In genomic region chr4:114272226-114272625, GRCh38 we compare ENCODE assay signal across 13 cellular contexts.
DNase-seq lines count a peak whose midpoint lies in the region; ATAC-seq and TF ChIP-seq lines count a peak whose summit lies in the region.
"Had no signal": no experiment of that assay in that cellular context is flagged by ENCODE, and none has a peak within 500 bp of the region (broad histone marks: within the 10 kb centered on the region; RNA-seq: fewer than 3 reads in every experiment).

No MANE protein-coding gene starts in this region.

- no peak for TF ChIP-seq CTCF in AG09319 (IDR thresholded peaks at IDR 0.05; ENCODE audit: low read depth, low read length)
- no peak for TF ChIP-seq CTCF in cardiac fibroblast (IDR thresholded peaks at IDR 0.05; ENCODE audit: low read depth, low read length)

- DNase-seq in AG09319 (ENCODE audit: extremely low read depth, low read depth): peak; percentile 91
- peak; percentile 92 for DNase-seq in M059J (ENCODE audit: low read depth)
- peak; percentile 80 to 98 for DNase-seq in cardiac fibroblast (ENCODE audit: low read depth in 2 of 2)
- peak; percentile 93 for DNase-seq in kidney tubule cell (ENCODE audit: low spot score)
- no peak for DNase-seq in NCI-H1694 (lab: John Stamatoyannopoulos, UW)
- DNase-seq in SHP77 (lab: John Stamatoyannopoulos, UW): no peak
- no peak for DNase-seq in cerebellum (ENCODE audit: low spot score)
- DNase-seq: activated T-cell treated with anti-CD3 and anti-CD28 coated beads for 4 hours, Caco-2, cerebellar nuclear complex, H9, posterior cingulate gyrus had no signal

- H3K4me3 ChIP-seq in cardiac fibroblast (replicated peaks in 1 of 2; ENCODE audit: low read depth in 2 of 2, low read length in 2 of 2): no peak overlapping the region

- no peak for ATAC-seq in GM18858 (IDR thresholded peaks at IDR 0.05; ENCODE audit: unreplicated experiment)

Comparison
In these comparisons a context has a peak if more than half of its experiments do, and no peak if none do; other contexts are left out.
1. DNase-seq: peak in AG09319 (single experiment), M059J (single experiment), cardiac fibroblast (2 of 2) and kidney tubule cell (single experiment); none in NCI-H1694 (single experiment), SHP77 (0 of 2) and cerebellum (single experiment).